Comparison of ENCODE assay signal across 10 cellular contexts in genomic region chr15:90095521-90095959, GRCh38. TPM values are rescaled to one million over a fixed set of nuclear protein-coding genes. Genes with fewer than 3 reads are reported as not detected.
DNase-seq lines count a peak whose midpoint lies in the region; FAIRE-seq and TF ChIP-seq lines count a peak whose summit lies in the region.
"Had no signal": no experiment of that assay in that cellular context is flagged by ENCODE, and none has a peak within 500 bp of the region (broad histone marks: within the 10 kb centered on the region; RNA-seq: fewer than 3 reads in every experiment).

No MANE protein-coding gene starts in this region.

- peak overlapping the region; percentile 13 for H3K27ac ChIP-seq in duodenal mucosa (ENCODE audit: low read depth, low read length)
- peak overlapping the region; percentile 94 to 100 (median 98) for H3K27ac ChIP-seq in sigmoid colon
- H3K27ac ChIP-seq: uterus had no signal

- TF ChIP-seq POLR2A in sigmoid colon (IDR thresholded peaks at IDR 0.05) (no peak), GM12892 (IDR thresholded peaks at IDR 0.05; ENCODE audit: low read depth, low read length) (no peak)

- intact Hi-C loops in sigmoid colon (cut with DNase I), result loop anchor here (5.0 kb wide), 1 partner anchor 137 kb away; the partner anchor contains the start of genes CIB1 and GDPGP1
- intact Hi-C loops in posterior vena cava (cut with DNase I), result no loop called here

- WGBS in sigmoid colon, 2 donors, result 44 to 57% methylated on average over 3 of the region's 3 CpGs

- H3K27me3 ChIP-seq in duodenal mucosa (ENCODE audit: control insufficient read depth in 1 of 2, insufficient read depth in 2 of 2, low read length in 2 of 2), result no peaks in the 10 kb centered on the region
- no peaks in the 10 kb centered on the region for H3K27me3 ChIP-seq in sigmoid colon
- H3K27me3 ChIP-seq: uterus had no signal

- H3K9me3 ChIP-seq in duodenal mucosa (ENCODE audit: control insufficient read depth in 1 of 2, low read length in 2 of 2) (no peaks in the 10 kb centered on the region), sigmoid colon (no peaks in the 10 kb centered on the region)
- H3K9me3 ChIP-seq: uterus had no signal

- H3K4me1 ChIP-seq in duodenal mucosa (ENCODE audit: control insufficient read depth in 1 of 2, insufficient read depth in 2 of 2, low read length in 2 of 2) (peaks cover 52 to 56% of the 10 kb centered on the region in 2 donors), sigmoid colon (peaks cover 0 to 92% (median 70%) of the 10 kb centered on the region in 4 donors)

- no peak for TF ChIP-seq CTCF in GM20000 (IDR thresholded peaks at IDR 0.05; ENCODE audit: extremely low read depth, missing control alignments)
- no peak for TF ChIP-seq CTCF in sigmoid colon (IDR thresholded peaks at IDR 0.05)

- H3K9ac ChIP-seq in duodenal mucosa (ENCODE audit: low read depth in 1 of 2, low read length in 2 of 2), result no peak overlapping the region

- DNase-seq in GM20000 (ENCODE audit: low spot score), result peak; percentile 41
- peak; percentile 80 for DNase-seq in NCI-H2171 treated with DMSO at 0.1 percent for 48 hours (lab: John Stamatoyannopoulos, UW)
- DNase-seq in sigmoid colon, result peak; percentile 42
- no peak for DNase-seq in GM12892 (ENCODE audit: insufficient read length)
- DNase-seq in posterior vena cava (ENCODE audit: low spot score), result no peak
- DNase-seq in cortex of kidney (lab: John Stamatoyannopoulos, UW), result no peak
- DNase-seq: occipital lobe, uterus had no signal

- no peak for TF ChIP-seq EP300 in sigmoid colon (IDR thresholded peaks at IDR 0.05)

- H3K4me3 ChIP-seq in duodenal mucosa (ENCODE audit: low read depth in 1 of 2, low read length in 2 of 2) (no peak overlapping the region), sigmoid colon (no peak overlapping the region)
- H3K4me3 ChIP-seq: uterus had no signal

- FAIRE-seq in GM12892 (lab: Jason Lieb, UNC), result no peak
- FAIRE-seq: TTC549 had no signal

- H3K36me3 ChIP-seq in duodenal mucosa (ENCODE audit: control insufficient read depth in 1 of 2, insufficient read depth in 2 of 2, low read length in 2 of 2), result peaks cover under 1 to 10% of the 10 kb centered on the region in 2 donors
- peaks cover 0 to 8% (median 3%) of the 10 kb centered on the region in 4 donors for H3K36me3 ChIP-seq in sigmoid colon
- H3K36me3 ChIP-seq: uterus had no signal

RNA-seq across cellular contexts. Expression of gene IDH2, which starts 6.7 kb away (rescaled TPM):
- total RNA-seq in sigmoid colon (100 to 1,000 TPM in 3 of 4 donors, 10 to 100 TPM in 1; 77.2 to 164 (median 116) TPM), posterior vena cava (100 to 1,000 TPM in 1 of 2 donors, 10 to 100 TPM in 1; 68.7 to 103 TPM)
- 100 to 1,000 TPM in 1 of 3 donors, 10 to 100 TPM in 2; 43.8 to 210 (median 90.2) TPM for polyA plus RNA-seq in sigmoid colon
- polyA plus RNA-seq in GM12892 (2012; ENCODE audit: missing spikeins), result 147 TPM

Comparison
In these comparisons a context has a peak if more than half of its experiments do, and no peak if none do; other contexts are left out.
1. DNase-seq: peak in GM20000 (single experiment), NCI-H2171 treated with DMSO at 0.1 percent for 48 hours (single experiment) and sigmoid colon (single experiment); none in GM12892 (single experiment), posterior vena cava (single experiment) and cortex of kidney (single experiment).